Comparison of ENCODE assay signal across 22 cellular contexts in the genomic region with DNA sequence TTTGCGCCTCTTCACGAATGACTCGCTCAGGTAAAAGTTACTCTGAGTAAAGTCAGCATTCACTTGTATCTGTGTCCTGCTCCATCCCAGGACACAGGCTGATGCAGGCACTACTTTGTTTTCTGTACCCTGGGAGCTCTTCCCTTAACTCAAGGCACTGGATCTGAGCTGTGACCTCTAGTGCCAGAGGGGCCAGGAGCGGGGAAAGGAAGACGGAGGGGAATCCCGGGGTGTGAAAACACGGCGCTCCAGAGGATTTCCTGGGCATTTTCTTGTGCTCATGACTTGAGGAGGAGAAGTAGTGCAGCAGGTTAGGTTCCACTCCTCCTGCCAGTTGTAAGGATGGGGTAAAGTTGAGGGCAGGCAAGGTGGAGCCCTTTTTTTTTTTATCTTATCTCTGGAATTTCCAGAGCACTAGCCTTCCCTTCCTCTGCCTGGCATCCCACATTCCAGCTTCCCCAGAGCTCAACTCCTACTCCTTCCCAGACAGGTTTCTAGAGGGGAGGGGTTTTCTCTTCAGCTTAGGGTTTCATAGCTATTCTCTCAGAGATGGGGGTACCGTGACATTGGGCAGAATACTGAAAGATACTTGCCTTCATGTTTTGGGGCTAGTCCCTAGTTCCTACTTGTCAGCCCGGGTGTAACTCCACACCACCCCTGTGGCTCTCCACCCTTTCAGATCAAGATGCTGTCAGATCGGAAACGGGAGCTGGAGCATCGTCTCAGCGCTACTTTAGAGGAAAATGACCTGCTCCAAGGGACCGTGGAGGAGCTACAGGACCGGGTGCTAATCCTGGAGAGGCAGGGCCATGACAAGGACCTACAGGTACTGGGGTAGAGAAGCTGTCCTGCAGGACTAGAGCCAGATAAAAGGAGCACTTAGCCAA. TPM values are rescaled to one million over a fixed set of nuclear protein-coding genes. Genes with fewer than 3 reads are reported as not detected.
DNase-seq lines count a peak whose midpoint lies in the region; ATAC-seq and TF ChIP-seq lines count a peak whose summit lies in the region.
"Had no signal": no experiment of that assay in that cellular context is flagged by ENCODE, and none has a peak within 500 bp of the region (broad histone marks: within the 10 kb centered on the region; RNA-seq: fewer than 3 reads in every experiment).

No MANE protein-coding gene starts in this region.

- no peak overlapping the region for H3K4me3 ChIP-seq in CD8-positive, alpha-beta T cell (ENCODE audit: low read depth, low read length)
- H3K4me3 ChIP-seq: esophagus squamous epithelium, left lung, psoas muscle, stomach had no signal

- no peak overlapping the region for H3K4me3 Mint-ChIP-seq in CD8-positive, alpha-beta T cell
- no peak overlapping the region for H3K4me3 Mint-ChIP-seq in activated naive CD8-positive, alpha-beta T cell treated with anti-CD3 and anti-CD28 coated beads, Interleukin-2, amount 50 U/mL, for 24 hours

- no peaks in the 10 kb centered on the region for H3K4me1 Mint-ChIP-seq in CD8-positive, alpha-beta T cell (ENCODE audit: low read depth)
- H3K4me1 Mint-ChIP-seq in activated naive CD8-positive, alpha-beta T cell treated with anti-CD3 and anti-CD28 coated beads, Interleukin-2, amount 50 U/mL, for 24 hours, result peaks cover 20% of the 10 kb centered on the region

- no peaks in the 10 kb centered on the region for H3K9me3 ChIP-seq in CD8-positive, alpha-beta T cell (ENCODE audit: low read length)
- H3K9me3 ChIP-seq: esophagus squamous epithelium, left lung, psoas muscle, stomach had no signal

- no peak for TF ChIP-seq CTCF in CD8-positive, alpha-beta T cell (IDR thresholded peaks at IDR 0.05)

- no peaks in the 10 kb centered on the region for H3K27me3 Mint-ChIP-seq in CD8-positive, alpha-beta T cell (ENCODE audit: low read depth)
- H3K27me3 Mint-ChIP-seq in activated naive CD8-positive, alpha-beta T cell treated with anti-CD3 and anti-CD28 coated beads, Interleukin-2, amount 50 U/mL, for 24 hours, result no peaks in the 10 kb centered on the region

- no peaks in the 10 kb centered on the region for H3K9me3 Mint-ChIP-seq in CD8-positive, alpha-beta T cell
- no peaks in the 10 kb centered on the region for H3K9me3 Mint-ChIP-seq in activated naive CD8-positive, alpha-beta T cell treated with anti-CD3 and anti-CD28 coated beads, Interleukin-2, amount 50 U/mL, for 24 hours

- no peak overlapping the region for H3K27ac ChIP-seq in CD8-positive, alpha-beta T cell (ENCODE audit: low read depth, low read length)
- H3K27ac ChIP-seq: esophagus squamous epithelium, left lung, psoas muscle, stomach had no signal

- DNase-seq in A172 (ENCODE audit: low spot score) (peak; percentile 23), kidney glomerular epithelial cell (lab: John Stamatoyannopoulos, UW) (peak; percentile 29), Kasumi-1 (lab: John Stamatoyannopoulos, UW) (no peak), NCI-H2196 treated with DMSO at 0.1 percent for 48 hours (lab: John Stamatoyannopoulos, UW; ENCODE audit: unreplicated experiment) (no peak), NCI-H446 treated with DMSO at 0.1 percent for 48 hours (lab: John Stamatoyannopoulos, UW) (no peak)
- no peak for DNase-seq in CD8-positive, alpha-beta T cell
- no peak for DNase-seq in activated naive CD8-positive, alpha-beta T cell treated with anti-CD3 and anti-CD28 coated beads, Interleukin-2, amount 50 U/mL, for 24 hours
- DNase-seq: activated CD4-positive, alpha-beta T cell treated with anti-CD3 and anti-CD28 coated beads for 1 hour; activated gamma-delta T cell treated with Interleukin-2 at 50 U/mL for 16 hours; cerebellar nuclear complex; DND-41; effector CD4-positive, alpha-beta T cell; esophagus squamous epithelium; left lung; MM.1S; NCI-H1436; NCI-H524 treated with DMSO at 0.1 percent for 48 hours; psoas muscle; small intestine; stimulated activated CD4-positive, alpha-beta T cell treated with anti-CD3 and anti-CD28 coated beads, Interleukin-2, amount 100 ng/mL, for 48 hours; stomach had no signal

- intact Hi-C loops in CD8-positive, alpha-beta T cell (cut with DNase I, micrococcal nuclease), result no loop called here

- peak overlapping the region; percentile 18 for H3K27ac Mint-ChIP-seq in CD8-positive, alpha-beta T cell
- H3K27ac Mint-ChIP-seq in activated naive CD8-positive, alpha-beta T cell treated with anti-CD3 and anti-CD28 coated beads, Interleukin-2, amount 50 U/mL, for 24 hours, result peak overlapping the region; percentile 26

- no peaks in the 10 kb centered on the region for H3K27me3 ChIP-seq in CD8-positive, alpha-beta T cell (ENCODE audit: insufficient read depth, low read length)
- H3K27me3 ChIP-seq: esophagus squamous epithelium, left lung, stomach had no signal

- H3K4me1 ChIP-seq in CD8-positive, alpha-beta T cell (ENCODE audit: insufficient read depth, low read length), result no peaks in the 10 kb centered on the region
- H3K4me1 ChIP-seq: left lung, psoas muscle, stomach had no signal

- no peak for ATAC-seq in CD8-positive, alpha-beta T cell
- no peak for ATAC-seq in activated naive CD8-positive, alpha-beta T cell treated with anti-CD3 and anti-CD28 coated beads, Interleukin-2, amount 50 U/mL, for 24 hours
- no peak for ATAC-seq in GM21423 (IDR thresholded peaks at IDR 0.05; ENCODE audit: unreplicated experiment)
- ATAC-seq: left lung, psoas muscle had no signal

- POLR2A ChIA-PET in CD8-positive, alpha-beta T cell (lab: Charles Lee), result no interaction called here

- peaks cover 13% of the 10 kb centered on the region for H3K36me3 ChIP-seq in CD8-positive, alpha-beta T cell (ENCODE audit: insufficient read depth, low read length)
- H3K36me3 ChIP-seq: left lung, stomach had no signal

- CTCF ChIA-PET in CD8-positive, alpha-beta T cell (lab: Charles Lee), result interaction anchor here (1.2 kb wide), 1 partner anchor 11 kb away, joined by 3 read pairs; no protein-coding TSS in a partner anchor

- peaks cover 81% of the 10 kb centered on the region for H3K36me3 Mint-ChIP-seq in CD8-positive, alpha-beta T cell
- peaks cover 57% of the 10 kb centered on the region for H3K36me3 Mint-ChIP-seq in activated naive CD8-positive, alpha-beta T cell treated with anti-CD3 and anti-CD28 coated beads, Interleukin-2, amount 50 U/mL, for 24 hours (ENCODE audit: low read depth)

RNA-seq across cellular contexts. Expression of gene RAB35, which starts 52.3 kb away (rescaled TPM):
- 30.0 and 35.5 TPM in 2 replicates for total RNA-seq in A172 (2014; rRNA removed; shearing (Covaris generic))
- total RNA-seq in CD8-positive, alpha-beta T cell, result 10 to 100 TPM; 61.6 to 63.7 TPM

Comparison
In these comparisons a context has a peak if more than half of its experiments do, and no peak if none do; other contexts are left out.
1. DNase-seq: peak in A172 (single experiment) and kidney glomerular epithelial cell (single experiment); none in CD8-positive, alpha-beta T cell (0 of 7), activated naive CD8-positive, alpha-beta T cell treated with anti-CD3 and anti-CD28 coated beads, Interleukin-2, amount 50 U/mL, for 24 hours (single experiment), Kasumi-1 (0 of 2), NCI-H2196 treated with DMSO at 0.1 percent for 48 hours (single experiment) and NCI-H446 treated with DMSO at 0.1 percent for 48 hours (single experiment).